Comparison of ENCODE assay signal across 8 cellular contexts in genomic region chr15:81000144-81000625, GRCh38. TPM values are rescaled to one million over a fixed set of nuclear protein-coding genes. Genes with fewer than 3 reads are reported as not detected.
DNase-seq lines count a peak whose midpoint lies in the region; ATAC-seq and TF ChIP-seq lines count a peak whose summit lies in the region.

No MANE protein-coding gene starts in this region.

- H3K36me3 Mint-ChIP-seq in CD8-positive, alpha-beta memory T cell: peaks cover 4 to 27% (median 4%) of the 10 kb centered on the region in 3 donors

- H3K4me3 Mint-ChIP-seq in CD8-positive, alpha-beta memory T cell: peak overlapping the region; percentile 93 to 99 (median 98)

- H3K27me3 ChIP-seq in CD8-positive, alpha-beta memory T cell (ENCODE audit: insufficient read depth, low read length, poor library complexity, severe bottlenecking): no peaks in the 10 kb centered on the region
- H3K27me3 ChIP-seq in body of pancreas (no peaks in the 10 kb centered on the region), testis (no peaks in the 10 kb centered on the region)

- H3K9me3 ChIP-seq in CD8-positive, alpha-beta memory T cell (ENCODE audit: low read length): no peaks in the 10 kb centered on the region
- no peaks in the 10 kb centered on the region for H3K9me3 ChIP-seq in body of pancreas
- no peaks in the 10 kb centered on the region for H3K9me3 ChIP-seq in testis

- no peak for DNase-seq in CD8-positive, alpha-beta memory T cell
- no peak for DNase-seq in Jurkat, Clone E6-1 (ENCODE audit: low read depth, low spot score)
- DNase-seq in body of pancreas (peak in 1 of 4 donors; percentile 18), left colon (no peak), testis (no peak), NCI-H1436 treated with DMSO at 0.1 percent for 48 hours (lab: John Stamatoyannopoulos, UW) (no peak), DMS79 treated with DMSO at 0.1 percent for 48 hours (lab: John Stamatoyannopoulos, UW) (no peak), NAMALWA (ENCODE audit: low spot score) (no peak)

- H3K27ac Mint-ChIP-seq in CD8-positive, alpha-beta memory T cell: peak overlapping the region; percentile 92 to 99 (median 99)

- H3K4me1 Mint-ChIP-seq in CD8-positive, alpha-beta memory T cell: peaks cover 39 to 47% (median 45%) of the 10 kb centered on the region in 3 donors

- peak overlapping the region; percentile 96 for H3K4me3 ChIP-seq in CD8-positive, alpha-beta memory T cell (ENCODE audit: low read length)
- H3K4me3 ChIP-seq in Jurkat, Clone E6-1 (ENCODE audit: low read length): peak overlapping the region; percentile 94
- H3K4me3 ChIP-seq in body of pancreas: peak overlapping the region; percentile 55 to 92
- H3K4me3 ChIP-seq in testis: peak overlapping the region; percentile 92 to 96

- no peak for TF ChIP-seq CTCF in body of pancreas (IDR thresholded peaks at IDR 0.05)
- TF ChIP-seq CTCF in testis (IDR thresholded peaks at IDR 0.05): no peak

- H3K27me3 Mint-ChIP-seq in CD8-positive, alpha-beta memory T cell: no peaks in the 10 kb centered on the region

- ATAC-seq in body of pancreas: peak; percentile 2
- ATAC-seq in left colon: peak; percentile 11

- peaks cover 46% of the 10 kb centered on the region for H3K4me1 ChIP-seq in CD8-positive, alpha-beta memory T cell (ENCODE audit: insufficient read depth, low read length)
- H3K4me1 ChIP-seq in body of pancreas (peaks cover 37% of the 10 kb centered on the region), testis (no peaks in the 10 kb centered on the region)

- intact Hi-C loops in body of pancreas (cut with DNase I) (no loop called here), left colon (cut with DNase I, micrococcal nuclease) (no loop called here), testis (cut with DNase I; ENCODE audit: low total_unique reads) (no loop called here)

- WGBS in body of pancreas, 2 donors: 3 to 6% methylated on average over 20 to 21 of the region's 21 CpGs
- WGBS in testis, 2 donors: 6 to 10% methylated on average over 18 to 21 of the region's 21 CpGs

- TF ChIP-seq POLR2A in body of pancreas (IDR thresholded peaks at IDR 0.05): no peak
- no peak for TF ChIP-seq POLR2A in testis (IDR thresholded peaks at IDR 0.05)

- H3K27ac ChIP-seq in CD8-positive, alpha-beta memory T cell (ENCODE audit: low read depth, low read length): peak overlapping the region; percentile 93
- peak overlapping the region; percentile 95 to 98 (median 97) for H3K27ac ChIP-seq in body of pancreas
- peak overlapping the region; percentile 84 to 95 for H3K27ac ChIP-seq in testis

- H3K36me3 ChIP-seq in CD8-positive, alpha-beta memory T cell (ENCODE audit: insufficient read depth, low read length): peaks cover 11% of the 10 kb centered on the region
- H3K36me3 ChIP-seq in body of pancreas (replicated peaks in 1 of 2; ENCODE audit: insufficient read depth in 1 of 2, low read depth in 2 of 2) (no peaks in the 10 kb centered on the region), testis (ENCODE audit: low read depth, missing control alignments) (no peaks in the 10 kb centered on the region)

- POLR2A ChIA-PET in CD8-positive, alpha-beta memory T cell (lab: Charles Lee): interaction anchor here (2.2 to 4.0 kb wide), 2 partner anchors 9 to 266 kb away, joined by 5 to 29 read pairs; no protein-coding TSS in a partner anchor

- H3K9me3 Mint-ChIP-seq in CD8-positive, alpha-beta memory T cell: peaks cover 0 to 2% (median 0%) of the 10 kb centered on the region in 5 donors

- CTCF ChIA-PET in CD8-positive, alpha-beta memory T cell (lab: Charles Lee): interaction anchor here (0.9 to 3.7 kb wide), 2 partner anchors 30 to 266 kb away, joined by 3 to 23 read pairs; no protein-coding TSS in a partner anchor

RNA-seq across cellular contexts. Expression of gene TLNRD1, which starts 0.5 kb away (rescaled TPM):
- total RNA-seq in CD8-positive, alpha-beta memory T cell: 10 to 100 TPM; 35.9 to 38.6 TPM
- polyA plus RNA-seq in CD8-positive, alpha-beta memory T cell: 6.3 TPM
- 14.4 TPM for polyA plus RNA-seq in Jurkat, Clone E6-1 (2012; ENCODE audit: insufficient read depth, insufficient read length)
- 10 to 100 TPM; 22.6 to 44.8 TPM for total RNA-seq in body of pancreas
- 10 to 100 TPM; 23.8 to 24.3 TPM for total RNA-seq in left colon
- total RNA-seq in testis: 10 to 100 TPM; 11.5 to 14.9 TPM
- 2.6 TPM for polyA plus RNA-seq in testis (ENCODE audit: insufficient read depth, low read depth, low replicate concordance)

RNA-seq across cellular contexts. Expression of gene MESD, which starts 10.6 kb away (rescaled TPM):
- total RNA-seq in CD8-positive, alpha-beta memory T cell: 10 to 100 TPM; 25.7 to 30.5 TPM
- 35.5 TPM for polyA plus RNA-seq in CD8-positive, alpha-beta memory T cell
- polyA plus RNA-seq in Jurkat, Clone E6-1 (2012; ENCODE audit: insufficient read depth, insufficient read length): 27.1 TPM
- total RNA-seq in body of pancreas (10 to 100 TPM; 22.3 to 34.6 TPM), left colon (10 to 100 TPM; 21.2 TPM), testis (10 to 100 TPM; 38.5 to 39.8 TPM)
- 26.0 TPM for polyA plus RNA-seq in testis (ENCODE audit: insufficient read depth, low read depth, low replicate concordance)
